Comparison of ENCODE assay signal across 8 cellular contexts in genomic region chr19:8451885-8452284, GRCh38. TPM values are rescaled to one million over a fixed set of nuclear protein-coding genes. Genes with fewer than 3 reads are reported as not detected.
DNase-seq lines count a peak whose midpoint lies in the region; ATAC-seq and TF ChIP-seq lines count a peak whose summit lies in the region.

No MANE protein-coding gene starts in this region.

- H3K9me3 ChIP-seq in HEK293 (ENCODE audit: control insufficient read depth, insufficient read depth, low read depth, low read length) (no peaks in the 10 kb centered on the region), left lung (no peaks in the 10 kb centered on the region), uterus (no peaks in the 10 kb centered on the region)

- H3K27ac ChIP-seq in HEK293 (ENCODE audit: extremely low read depth, low read depth, low read length): peak overlapping the region; percentile 43; the same call in 1 of the 2 replicates
- peak overlapping the region; percentile 41 to 45 for H3K27ac ChIP-seq in left lung
- no peak overlapping the region for H3K27ac ChIP-seq in uterus

- H3K27ac Mint-ChIP-seq in activated naive CD8-positive, alpha-beta T cell treated with anti-CD3 and anti-CD28 coated beads, Interleukin-2, amount 10 ng/mL, durations not matched to agents 7 days and 5 days: no peak overlapping the region

- DNase-seq in AG08396 (ENCODE audit: low spot score) (peak; percentile 56), left lung (no peak), uterus (no peak), GM20000 (ENCODE audit: low spot score) (no peak), HuH-7 (ENCODE audit: low spot score) (no peak)
- DNase-seq in activated naive CD8-positive, alpha-beta T cell treated with anti-CD3 and anti-CD28 coated beads, Interleukin-2, amount 10 ng/mL, durations not matched to agents 7 days and 5 days: no peak

- no peaks in the 10 kb centered on the region for H3K27me3 ChIP-seq in left lung
- H3K27me3 ChIP-seq in uterus: no peaks in the 10 kb centered on the region

- TF ChIP-seq POLR2A in uterus (IDR thresholded peaks at IDR 0.05): no peak

- CTCF ChIA-PET in HEK293 (lab: Yijun Ruan, JAX): interaction anchor here (0.6 to 1.1 kb wide), 3 partner anchors 9 to 54 kb away, joined by 3 to 4 read pairs (median 3); no protein-coding TSS in a partner anchor

- H3K36me3 ChIP-seq in HEK293 (ENCODE audit: control insufficient read depth in 2 of 2, insufficient read depth in 1 of 2, low read length in 2 of 2) (peaks cover 23 to 58% of the 10 kb centered on the region in 2 experiments), left lung (peaks cover 0 to 34% of the 10 kb centered on the region in 2 donors), uterus (no peaks in the 10 kb centered on the region)

- H3K4me1 Mint-ChIP-seq in activated naive CD8-positive, alpha-beta T cell treated with anti-CD3 and anti-CD28 coated beads, Interleukin-2, amount 10 ng/mL, durations not matched to agents 7 days and 5 days: peaks cover 58% of the 10 kb centered on the region

- H3K4me1 ChIP-seq in HEK293 (ENCODE audit: control insufficient read depth, insufficient read depth, low read length) (peaks cover 38% of the 10 kb centered on the region), left lung (peaks cover 40 to 95% of the 10 kb centered on the region in 2 donors), uterus (peaks cover 8 to 14% of the 10 kb centered on the region in 2 donors)

- intact Hi-C loops in left lung (cut with DNase I) (no loop called here), uterus (cut with DNase I; ENCODE audit: low total_unique reads) (no loop called here)

- peaks cover 24% of the 10 kb centered on the region for H3K36me3 Mint-ChIP-seq in activated naive CD8-positive, alpha-beta T cell treated with anti-CD3 and anti-CD28 coated beads, Interleukin-2, amount 10 ng/mL, durations not matched to agents 7 days and 5 days

- no peaks in the 10 kb centered on the region for H3K9me3 Mint-ChIP-seq in activated naive CD8-positive, alpha-beta T cell treated with anti-CD3 and anti-CD28 coated beads, Interleukin-2, amount 10 ng/mL, durations not matched to agents 7 days and 5 days

- ATAC-seq in activated naive CD8-positive, alpha-beta T cell treated with anti-CD3 and anti-CD28 coated beads, Interleukin-2, amount 10 ng/mL, durations not matched to agents 7 days and 5 days (ENCODE audit: low read depth): no peak
- peak; percentile 83 for ATAC-seq in left lung
- ATAC-seq in HG03097 (IDR thresholded peaks at IDR 0.05; ENCODE audit: low FRiP score, unreplicated experiment): no peak

- TF ChIP-seq CTCF in HEK293 (tag by site-specific recombination; IDR thresholded peaks at IDR 0.05) (no peak), left lung (IDR thresholded peaks at IDR 0.05) (no peak), uterus (IDR thresholded peaks at IDR 0.05) (no peak), GM20000 (IDR thresholded peaks at IDR 0.05; ENCODE audit: extremely low read depth, missing control alignments) (no peak)

- peak overlapping the region; percentile 39 for H3K4me3 Mint-ChIP-seq in activated naive CD8-positive, alpha-beta T cell treated with anti-CD3 and anti-CD28 coated beads, Interleukin-2, amount 10 ng/mL, durations not matched to agents 7 days and 5 days

- POLR2A ChIA-PET in HEK293 (lab: Yijun Ruan, JAX): interaction anchor here (1.8 to 2.0 kb wide), 2 partner anchors 10 to 62 kb away, joined by 5 to 8 read pairs; partner anchors contain the start of gene ZNF414
- POLR2A ChIA-PET in activated naive CD8-positive, alpha-beta T cell treated with anti-CD3 and anti-CD28 coated beads, Interleukin-2, amount 10 ng/mL, durations not matched to agents 7 days and 5 days (lab: Charles Lee): no interaction called here

- no peaks in the 10 kb centered on the region for H3K27me3 Mint-ChIP-seq in activated naive CD8-positive, alpha-beta T cell treated with anti-CD3 and anti-CD28 coated beads, Interleukin-2, amount 10 ng/mL, durations not matched to agents 7 days and 5 days

- H3K4me3 ChIP-seq in HEK293 (ENCODE audit: low read depth, low read length) (no peak overlapping the region), left lung (no peak overlapping the region), uterus (no peak overlapping the region)

TF ChIP-seq in HEK293, 187 proteins besides CTCF, POLR2A, EP300 and RAD21 (continues in another document):
- TF ChIP-seq, protein P1, sequence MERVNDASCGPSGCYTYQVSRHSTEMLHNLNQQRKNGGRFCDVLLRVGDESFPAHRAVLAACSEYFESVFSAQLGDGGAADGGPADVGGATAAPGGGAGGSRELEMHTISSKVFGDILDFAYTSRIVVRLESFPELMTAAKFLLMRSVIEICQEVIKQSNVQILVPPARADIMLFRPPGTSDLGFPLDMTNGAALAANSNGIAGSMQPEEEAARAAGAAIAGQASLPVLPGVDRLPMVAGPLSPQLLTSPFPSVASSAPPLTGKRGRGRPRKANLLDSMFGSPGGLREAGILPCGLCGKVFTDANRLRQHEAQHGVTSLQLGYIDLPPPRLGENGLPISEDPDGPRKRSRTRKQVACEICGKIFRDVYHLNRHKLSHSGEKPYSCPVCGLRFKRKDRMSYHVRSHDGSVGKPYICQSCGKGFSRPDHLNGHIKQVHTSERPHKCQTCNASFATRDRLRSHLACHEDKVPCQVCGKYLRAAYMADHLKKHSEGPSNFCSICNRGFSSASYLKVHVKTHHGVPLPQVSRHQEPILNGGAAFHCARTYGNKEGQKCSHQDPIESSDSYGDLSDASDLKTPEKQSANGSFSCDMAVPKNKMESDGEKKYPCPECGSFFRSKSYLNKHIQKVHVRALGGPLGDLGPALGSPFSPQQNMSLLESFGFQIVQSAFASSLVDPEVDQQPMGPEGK (tag by site-specific recombination; IDR thresholded peaks at IDR 0.05): no peak
- TF ChIP-seq ZNF530 (tag by site-specific recombination; IDR thresholded peaks at IDR 0.05; ENCODE audit: low read depth) (no peak), ZNF426 (tag by site-specific recombination; IDR thresholded peaks at IDR 0.05) (no peak), ZNF140 (tag by site-specific recombination; IDR thresholded peaks at IDR 0.05) (no peak), OSR2 (tag by site-specific recombination; IDR thresholded peaks at IDR 0.05) (peak; percentile 63), ZNF548 (tag by site-specific recombination; IDR thresholded peaks at IDR 0.05) (no peak), SCRT2 (tag by site-specific recombination; IDR thresholded peaks at IDR 0.05) (peak; percentile 95), ZNF660 (tag by site-specific recombination; IDR thresholded peaks at IDR 0.05) (no peak), ZNF585B (tag by site-specific recombination; IDR thresholded peaks at IDR 0.05) (no peak), ZEB2 (tag by site-specific recombination; IDR thresholded peaks at IDR 0.05) (peak; percentile 31; the same call in 1 of the 2 replicates)
- TF ChIP-seq, protein P2, sequence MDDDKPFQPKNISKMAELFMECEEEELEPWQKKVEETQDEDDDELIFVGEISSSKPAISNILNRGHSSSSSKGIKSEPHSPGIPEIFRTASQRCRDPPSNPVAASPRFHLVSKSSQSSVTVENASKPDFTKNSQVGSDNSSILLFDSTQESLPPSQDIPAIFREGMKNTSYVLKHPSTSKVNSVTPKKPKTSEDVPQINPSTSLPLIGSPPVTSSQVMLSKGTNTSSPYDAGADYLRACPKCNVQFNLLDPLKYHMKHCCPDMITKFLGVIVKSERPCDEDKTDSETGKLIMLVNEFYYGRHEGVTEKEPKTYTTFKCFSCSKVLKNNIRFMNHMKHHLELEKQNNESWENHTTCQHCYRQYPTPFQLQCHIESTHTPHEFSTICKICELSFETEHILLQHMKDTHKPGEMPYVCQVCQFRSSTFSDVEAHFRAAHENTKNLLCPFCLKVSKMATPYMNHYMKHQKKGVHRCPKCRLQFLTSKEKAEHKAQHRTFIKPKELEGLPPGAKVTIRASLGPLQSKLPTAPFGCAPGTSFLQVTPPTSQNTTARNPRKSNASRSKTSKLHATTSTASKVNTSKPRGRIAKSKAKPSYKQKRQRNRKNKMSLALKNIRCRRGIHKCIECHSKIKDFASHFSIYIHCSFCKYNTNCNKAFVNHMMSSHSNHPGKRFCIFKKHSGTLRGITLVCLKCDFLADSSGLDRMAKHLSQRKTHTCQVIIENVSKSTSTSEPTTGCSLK (tag by site-specific recombination; IDR thresholded peaks at IDR 0.05): no peak
- TF ChIP-seq, protein P3, sequence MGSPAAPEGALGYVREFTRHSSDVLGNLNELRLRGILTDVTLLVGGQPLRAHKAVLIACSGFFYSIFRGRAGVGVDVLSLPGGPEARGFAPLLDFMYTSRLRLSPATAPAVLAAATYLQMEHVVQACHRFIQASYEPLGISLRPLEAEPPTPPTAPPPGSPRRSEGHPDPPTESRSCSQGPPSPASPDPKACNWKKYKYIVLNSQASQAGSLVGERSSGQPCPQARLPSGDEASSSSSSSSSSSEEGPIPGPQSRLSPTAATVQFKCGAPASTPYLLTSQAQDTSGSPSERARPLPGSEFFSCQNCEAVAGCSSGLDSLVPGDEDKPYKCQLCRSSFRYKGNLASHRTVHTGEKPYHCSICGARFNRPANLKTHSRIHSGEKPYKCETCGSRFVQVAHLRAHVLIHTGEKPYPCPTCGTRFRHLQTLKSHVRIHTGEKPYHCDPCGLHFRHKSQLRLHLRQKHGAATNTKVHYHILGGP (tag by site-specific recombination; IDR thresholded peaks at IDR 0.05): no peak
- TF ChIP-seq, protein P4, sequence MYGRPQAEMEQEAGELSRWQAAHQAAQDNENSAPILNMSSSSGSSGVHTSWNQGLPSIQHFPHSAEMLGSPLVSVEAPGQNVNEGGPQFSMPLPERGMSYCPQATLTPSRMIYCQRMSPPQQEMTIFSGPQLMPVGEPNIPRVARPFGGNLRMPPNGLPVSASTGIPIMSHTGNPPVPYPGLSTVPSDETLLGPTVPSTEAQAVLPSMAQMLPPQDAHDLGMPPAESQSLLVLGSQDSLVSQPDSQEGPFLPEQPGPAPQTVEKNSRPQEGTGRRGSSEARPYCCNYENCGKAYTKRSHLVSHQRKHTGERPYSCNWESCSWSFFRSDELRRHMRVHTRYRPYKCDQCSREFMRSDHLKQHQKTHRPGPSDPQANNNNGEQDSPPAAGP (tag by site-specific recombination; IDR thresholded peaks at IDR 0.05): no peak

RNA-seq across cellular contexts. Expression of gene HNRNPM, which starts 7.1 kb away (rescaled TPM):
- total RNA-seq in activated naive CD8-positive, alpha-beta T cell treated with anti-CD3 and anti-CD28 coated beads, Interleukin-2, amount 10 ng/mL, durations not matched to agents 7 days and 5 days: 100 to 1,000 TPM; 188 to 198 TPM
- total RNA-seq in left lung: 100 to 1,000 TPM; 121 to 163 TPM
- total RNA-seq in uterus: 100 to 1,000 TPM in 2 of 4 donors, 10 to 100 TPM in 2; 50.3 to 186 (median 98.5) TPM

RNA-seq across cellular contexts. Expression of gene MARCHF2, which starts 38.8 kb away (rescaled TPM):
- 10 to 100 TPM; 23.9 to 25.0 TPM for total RNA-seq in activated naive CD8-positive, alpha-beta T cell treated with anti-CD3 and anti-CD28 coated beads, Interleukin-2, amount 10 ng/mL, durations not matched to agents 7 days and 5 days
- total RNA-seq in left lung (10 to 100 TPM; 46.5 to 54.6 TPM), uterus (100 to 1,000 TPM in 1 of 4 donors, 10 to 100 TPM in 3; 44.1 to 161 (median 62.8) TPM)

RNA-seq across cellular contexts. Expression of gene PRAM1, which starts 50.6 kb away (rescaled TPM):
- 1 to 10 TPM; 2.3 to 2.5 TPM for total RNA-seq in activated naive CD8-positive, alpha-beta T cell treated with anti-CD3 and anti-CD28 coated beads, Interleukin-2, amount 10 ng/mL, durations not matched to agents 7 days and 5 days
- total RNA-seq in left lung: 10 to 100 TPM; 10.7 to 26.8 TPM
- 1 to 10 TPM in 1 of 4 donors, under 1 TPM in 1, not detected in 2; 0.97 to 3.0 TPM for total RNA-seq in uterus

Comparison
In these comparisons a context has a peak if more than half of its experiments do, and no peak if none do; other contexts are left out.
1. H3K27ac ChIP-seq: peak in HEK293 (single experiment) and left lung (2 of 2); none in uterus (0 of 2).